Comparison of ENCODE assay signal across 12 cellular contexts in genomic region chr12:55741978-55742377, GRCh38. TPM values are rescaled to one million over a fixed set of nuclear protein-coding genes. Genes with fewer than 3 reads are reported as not detected.
DNase-seq lines count a peak whose midpoint lies in the region; ATAC-seq and TF ChIP-seq lines count a peak whose summit lies in the region.
"Had no signal": no experiment of that assay in that cellular context is flagged by ENCODE, and none has a peak within 500 bp of the region (broad histone marks: within the 10 kb centered on the region; RNA-seq: fewer than 3 reads in every experiment).

No MANE protein-coding gene starts in this region.

- H3K36me3 ChIP-seq in CD4-positive, CD25-positive, alpha-beta regulatory T cell (ENCODE audit: control insufficient read depth, insufficient read depth, low read length), result no peaks in the 10 kb centered on the region
- no peaks in the 10 kb centered on the region for H3K36me3 ChIP-seq in GM23338 (ENCODE audit: insufficient read depth)
- H3K36me3 ChIP-seq in gastrocnemius medialis, result no peaks in the 10 kb centered on the region
- H3K36me3 ChIP-seq: suprapubic skin had no signal

- H4K20me1 ChIP-seq in GM23338 (replicated peaks; ENCODE audit: insufficient read depth), result no peaks in the 10 kb centered on the region; the same call in 1 of the 2 replicates

- no peak for TF ChIP-seq POLR2A in gastrocnemius medialis (IDR thresholded peaks at IDR 0.05)

- H3K27ac ChIP-seq in CD4-positive, CD25-positive, alpha-beta regulatory T cell (ENCODE audit: insufficient read depth, low read length, poor library complexity, severe bottlenecking), result no peak overlapping the region
- H3K27ac ChIP-seq in GM23338 (ENCODE audit: low read depth) (no peak overlapping the region), gastrocnemius medialis (no peak overlapping the region)
- H3K27ac ChIP-seq: suprapubic skin had no signal

- ATAC-seq in CD4-positive, CD25-positive, alpha-beta regulatory T cell (ENCODE audit: low read depth in 2 of 2), result no peak
- ATAC-seq in GM23338 (no peak), naive B cell (ENCODE audit: low read depth in 2 of 2) (no peak), gastrocnemius medialis (no peak), HG02610 (IDR thresholded peaks at IDR 0.05; ENCODE audit: unreplicated experiment) (no peak), HG02970 (IDR thresholded peaks at IDR 0.05; ENCODE audit: low FRiP score, unreplicated experiment) (no peak)
- no peak for ATAC-seq in activated naive CD8-positive, alpha-beta T cell treated with anti-CD3 and anti-CD28 coated beads, Interleukin-2, amount 50 U/mL, for 24 hours
- ATAC-seq: mucosa of descending colon had no signal

- H3K4me1 ChIP-seq in CD4-positive, CD25-positive, alpha-beta regulatory T cell (ENCODE audit: control insufficient read depth, insufficient read depth, low read length, poor library complexity, severe bottlenecking), result peaks cover 35% of the 10 kb centered on the region
- H3K4me1 ChIP-seq in GM23338 (ENCODE audit: insufficient read depth), result peaks cover 23% of the 10 kb centered on the region
- peaks cover 13 to 22% of the 10 kb centered on the region in 2 donors for H3K4me1 ChIP-seq in gastrocnemius medialis

- no peak for DNase-seq in CD4-positive, CD25-positive, alpha-beta regulatory T cell
- DNase-seq in GM23338 (ENCODE audit: low spot score) (no peak), naive B cell (no peak), gastrocnemius medialis (no peak), NCI-H2107 (lab: John Stamatoyannopoulos, UW) (no peak)
- DNase-seq in activated naive CD8-positive, alpha-beta T cell treated with anti-CD3 and anti-CD28 coated beads, Interleukin-2, amount 50 U/mL, for 24 hours, result no peak
- DNase-seq: activated B cell treated with CpG ODN at 0.5 μM for 24 hours, mucosa of descending colon, NCI-H510A treated with DMSO at 0.1 percent for 48 hours had no signal

- no peak overlapping the region for H2AFZ ChIP-seq in GM23338

- in situ Hi-C loops in gastrocnemius medialis (cut with MboI; ENCODE audit: low sequenced_read_pairs in 4 of 4), result no loop called here

- H3K4me2 ChIP-seq in GM23338, result peak overlapping the region; percentile 87

- H3K4me3 ChIP-seq in CD4-positive, CD25-positive, alpha-beta regulatory T cell (ENCODE audit: low read depth, low read length), result no peak overlapping the region
- 0 out of 2 replicates have a peak overlapping the region, but pooled peaks have one; percentile 12 for H3K4me3 ChIP-seq in GM23338
- H3K4me3 ChIP-seq in gastrocnemius medialis, result no peak overlapping the region
- H3K4me3 ChIP-seq: mucosa of descending colon had no signal

- intact Hi-C loops in gastrocnemius medialis (cut with DNase I; ENCODE audit: low total_unique reads), result no loop called here

- peak overlapping the region; percentile 79 to 87 (median 86) for H3K27ac Mint-ChIP-seq in CD4-positive, CD25-positive, alpha-beta regulatory T cell
- H3K27ac Mint-ChIP-seq in GM23338 (no peak overlapping the region), naive B cell (peak overlapping the region in 5 of 6 donors; percentile 17 to 86 (median 50))
- H3K27ac Mint-ChIP-seq in activated naive CD8-positive, alpha-beta T cell treated with anti-CD3 and anti-CD28 coated beads, Interleukin-2, amount 50 U/mL, for 24 hours, result no peak overlapping the region

- H3K79me2 ChIP-seq in GM23338 (replicated peaks; ENCODE audit: insufficient read depth), result peaks cover 27% of the 10 kb centered on the region

- H3K36me3 Mint-ChIP-seq in CD4-positive, CD25-positive, alpha-beta regulatory T cell, result no peaks in the 10 kb centered on the region
- peaks cover 3% of the 10 kb centered on the region; the same call in 2 of the 3 replicates for H3K36me3 Mint-ChIP-seq in GM23338 (ENCODE audit: low read depth)
- H3K36me3 Mint-ChIP-seq in activated naive CD8-positive, alpha-beta T cell treated with anti-CD3 and anti-CD28 coated beads, Interleukin-2, amount 50 U/mL, for 24 hours (ENCODE audit: low read depth), result no peaks in the 10 kb centered on the region
- no peaks in the 10 kb centered on the region for H3K36me3 Mint-ChIP-seq in naive B cell

- no peaks in the 10 kb centered on the region for H3K9me3 ChIP-seq in CD4-positive, CD25-positive, alpha-beta regulatory T cell (ENCODE audit: control insufficient read depth in 2 of 2, low read length in 2 of 2)
- H3K9me3 ChIP-seq in gastrocnemius medialis, result no peaks in the 10 kb centered on the region
- H3K9me3 ChIP-seq: mucosa of descending colon, suprapubic skin had no signal

- peaks cover 5% of the 10 kb centered on the region for H3K27me3 Mint-ChIP-seq in CD4-positive, CD25-positive, alpha-beta regulatory T cell
- H3K27me3 Mint-ChIP-seq in GM23338 (ENCODE audit: insufficient read depth, low read depth, poor library complexity) (peaks cover 21% of the 10 kb centered on the region), naive B cell (no peaks in the 10 kb centered on the region)
- no peaks in the 10 kb centered on the region for H3K27me3 Mint-ChIP-seq in activated naive CD8-positive, alpha-beta T cell treated with anti-CD3 and anti-CD28 coated beads, Interleukin-2, amount 50 U/mL, for 24 hours
- H3K27me3 Mint-ChIP-seq: activated B cell treated with CpG ODN at 0.5 μM for 24 hours had no signal

- H3K9me2 ChIP-seq in GM23338 (ENCODE audit: insufficient read depth), result no peaks in the 10 kb centered on the region

- no peak for TF ChIP-seq CTCF in GM23338 (conservative IDR thresholded peaks at IDR 0.05; ENCODE audit: low read depth in 2 of 2)
- TF ChIP-seq CTCF in gastrocnemius medialis (IDR thresholded peaks at IDR 0.05 in 4 of 5, conservative IDR thresholded peaks at IDR 0.05 in 1 of 5), result no peak

- H3K27me3 ChIP-seq in CD4-positive, CD25-positive, alpha-beta regulatory T cell (ENCODE audit: control insufficient read depth, insufficient read depth, low read length), result no peaks in the 10 kb centered on the region
- no peaks in the 10 kb centered on the region for H3K27me3 ChIP-seq in GM23338 (ENCODE audit: insufficient read depth)
- H3K27me3 ChIP-seq in gastrocnemius medialis, result peaks cover 0 to 4% (median 0%) of the 10 kb centered on the region in 3 donors
- H3K27me3 ChIP-seq: suprapubic skin had no signal

- peak overlapping the region; percentile 46 to 87 (median 72) for H3K4me3 Mint-ChIP-seq in CD4-positive, CD25-positive, alpha-beta regulatory T cell
- H3K4me3 Mint-ChIP-seq in GM23338, result peak overlapping the region; percentile 74
- H3K4me3 Mint-ChIP-seq in activated naive CD8-positive, alpha-beta T cell treated with anti-CD3 and anti-CD28 coated beads, Interleukin-2, amount 50 U/mL, for 24 hours, result peak overlapping the region; percentile 72
- H3K4me3 Mint-ChIP-seq in naive B cell, result peak overlapping the region; percentile 52 to 91 (median 79)

- no peaks in the 10 kb centered on the region for H3K9me3 Mint-ChIP-seq in CD4-positive, CD25-positive, alpha-beta regulatory T cell
- H3K9me3 Mint-ChIP-seq in GM23338, result no peaks in the 10 kb centered on the region; the same call in 2 of the 3 replicates
- H3K9me3 Mint-ChIP-seq in activated naive CD8-positive, alpha-beta T cell treated with anti-CD3 and anti-CD28 coated beads, Interleukin-2, amount 50 U/mL, for 24 hours, result no peaks in the 10 kb centered on the region
- H3K9me3 Mint-ChIP-seq in naive B cell, result no peaks in the 10 kb centered on the region
- H3K9me3 Mint-ChIP-seq: activated B cell treated with CpG ODN at 0.5 μM for 24 hours had no signal

- peaks cover 5 to 57% (median 37%) of the 10 kb centered on the region in 4 donors for H3K4me1 Mint-ChIP-seq in CD4-positive, CD25-positive, alpha-beta regulatory T cell
- H3K4me1 Mint-ChIP-seq in GM23338 (peaks cover 42% of the 10 kb centered on the region), naive B cell (peaks cover 42 to 65% (median 48%) of the 10 kb centered on the region in 3 donors)
- peaks cover 53% of the 10 kb centered on the region for H3K4me1 Mint-ChIP-seq in activated naive CD8-positive, alpha-beta T cell treated with anti-CD3 and anti-CD28 coated beads, Interleukin-2, amount 50 U/mL, for 24 hours

- peaks cover 16% of the 10 kb centered on the region for H3F3A ChIP-seq in GM23338 (replicated peaks; ENCODE audit: low read depth)

RNA-seq across cellular contexts. Expression of gene GDF11, which starts 0.9 kb away (rescaled TPM):
- total RNA-seq in CD4-positive, CD25-positive, alpha-beta regulatory T cell, result 7.4 TPM
- polyA plus RNA-seq in CD4-positive, CD25-positive, alpha-beta regulatory T cell, result 1 to 10 TPM in 1 of 4 donors, under 1 TPM in 3; 0.56 to 1.2 (median 0.66) TPM
- total RNA-seq in GM23338 (2014; rRNA removed; shearing (Covaris generic)), result 12.5 and 12.6 TPM in 2 replicates
- 3.7 and 3.8 TPM in 2 replicates for polyA plus RNA-seq in GM23338 (2016; fragmentation: Nextera tagmentation; extraction: Ambion mirVana)
- polyA plus RNA-seq in naive B cell (ENCODE audit: low read depth in 6 of 6), result 1 to 10 TPM in 3 of 6 donors, under 1 TPM in 3; 0.40 to 1.4 (median 0.83) TPM
- total RNA-seq in gastrocnemius medialis, result 1 to 10 TPM in 2 of 4 donors, under 1 TPM in 2; 0.17 to 4.4 (median 1.1) TPM

RNA-seq across cellular contexts. Expression of gene CD63, which starts 13.2 kb away (rescaled TPM):
- total RNA-seq in CD4-positive, CD25-positive, alpha-beta regulatory T cell, result 46.4 TPM
- polyA plus RNA-seq in CD4-positive, CD25-positive, alpha-beta regulatory T cell, result 100 to 1,000 TPM; 145 to 205 (median 180) TPM
- 294 and 307 TPM in 2 replicates for total RNA-seq in GM23338 (2014; rRNA removed; shearing (Covaris generic))
- polyA plus RNA-seq in GM23338 (2016; fragmentation: Nextera tagmentation; extraction: Ambion mirVana) (670 and 685 TPM in 2 replicates), naive B cell (ENCODE audit: low read depth in 6 of 6) (100 to 1,000 TPM; 115 to 150 (median 142) TPM)
- 1,000 to 10,000 TPM in 1 of 4 donors, 100 to 1,000 TPM in 3; 423 to 1,107 (median 634) TPM for total RNA-seq in gastrocnemius medialis

RNA-seq across cellular contexts. Expression of gene RDH5, which starts 21.8 kb away (rescaled TPM):
- 10.1 TPM for total RNA-seq in CD4-positive, CD25-positive, alpha-beta regulatory T cell
- polyA plus RNA-seq in CD4-positive, CD25-positive, alpha-beta regulatory T cell, result 1 to 10 TPM in 3 of 4 donors, under 1 TPM in 1; 0.94 to 1.6 (median 1.4) TPM
- total RNA-seq in GM23338 (2014; rRNA removed; shearing (Covaris generic)), result 1.7 and 7.5 TPM in 2 replicates
- 3.9 and 5.4 TPM in 2 replicates for polyA plus RNA-seq in GM23338 (2016; fragmentation: Nextera tagmentation; extraction: Ambion mirVana)
- 1 to 10 TPM in 3 of 6 donors, under 1 TPM in 2, not detected in 1; 0.61 to 3.1 (median 1.3) TPM for polyA plus RNA-seq in naive B cell (ENCODE audit: low read depth in 6 of 6)
- total RNA-seq in gastrocnemius medialis, result 10 to 100 TPM in 1 of 4 donors, 1 to 10 TPM in 3; 3.8 to 10.3 (median 7.5) TPM

RNA-seq across cellular contexts. Expression of gene BLOC1S1, which starts 26.1 kb away (rescaled TPM):
- total RNA-seq in CD4-positive, CD25-positive, alpha-beta regulatory T cell, result 60.1 TPM
- polyA plus RNA-seq in CD4-positive, CD25-positive, alpha-beta regulatory T cell, result 100 to 1,000 TPM in 3 of 4 donors, 10 to 100 TPM in 1; 83.6 to 128 (median 112) TPM
- 52.3 and 68.3 TPM in 2 replicates for total RNA-seq in GM23338 (2014; rRNA removed; shearing (Covaris generic))
- polyA plus RNA-seq in GM23338 (2016; fragmentation: Nextera tagmentation; extraction: Ambion mirVana), result 174 and 198 TPM in 2 replicates
- polyA plus RNA-seq in naive B cell (ENCODE audit: low read depth in 6 of 6), result 100 to 1,000 TPM; 152 to 259 (median 180) TPM
- 100 to 1,000 TPM; 255 to 434 (median 300) TPM for total RNA-seq in gastrocnemius medialis

RNA-seq across cellular contexts. Expression of gene ITGA7, which starts 34.3 kb away (rescaled TPM):
- total RNA-seq in CD4-positive, CD25-positive, alpha-beta regulatory T cell, result 0.76 TPM
- under 1 TPM in 1 of 4 donors, not detected in 3; 0.29 TPM for polyA plus RNA-seq in CD4-positive, CD25-positive, alpha-beta regulatory T cell
- total RNA-seq in GM23338 (2014; rRNA removed; shearing (Covaris generic)), result 45.3 and 49.1 TPM in 2 replicates
- 17.4 and 20.0 TPM in 2 replicates for polyA plus RNA-seq in GM23338 (2016; fragmentation: Nextera tagmentation; extraction: Ambion mirVana)
- under 1 TPM in 2 of 6 donors, not detected in 4; 0.14 to 0.36 TPM for polyA plus RNA-seq in naive B cell (ENCODE audit: low read depth in 6 of 6)
- total RNA-seq in gastrocnemius medialis, result 100 to 1,000 TPM in 2 of 4 donors, 10 to 100 TPM in 2; 69.7 to 206 (median 92.0) TPM

Comparison
In these comparisons a context has a peak if more than half of its experiments do, and no peak if none do; other contexts are left out.
1. H3K27ac Mint-ChIP-seq: peak in CD4-positive, CD25-positive, alpha-beta regulatory T cell (3 of 3) and naive B cell (5 of 6); none in GM23338 (single experiment) and activated naive CD8-positive, alpha-beta T cell treated with anti-CD3 and anti-CD28 coated beads, Interleukin-2, amount 50 U/mL, for 24 hours (single experiment).
2. Peak in every context shown above with its lines, with median percentiles within 50 percentile points of each other: H3K4me3 Mint-ChIP-seq.